1 cellular context compared by ENCODE assay signal in the genomic region with DNA sequence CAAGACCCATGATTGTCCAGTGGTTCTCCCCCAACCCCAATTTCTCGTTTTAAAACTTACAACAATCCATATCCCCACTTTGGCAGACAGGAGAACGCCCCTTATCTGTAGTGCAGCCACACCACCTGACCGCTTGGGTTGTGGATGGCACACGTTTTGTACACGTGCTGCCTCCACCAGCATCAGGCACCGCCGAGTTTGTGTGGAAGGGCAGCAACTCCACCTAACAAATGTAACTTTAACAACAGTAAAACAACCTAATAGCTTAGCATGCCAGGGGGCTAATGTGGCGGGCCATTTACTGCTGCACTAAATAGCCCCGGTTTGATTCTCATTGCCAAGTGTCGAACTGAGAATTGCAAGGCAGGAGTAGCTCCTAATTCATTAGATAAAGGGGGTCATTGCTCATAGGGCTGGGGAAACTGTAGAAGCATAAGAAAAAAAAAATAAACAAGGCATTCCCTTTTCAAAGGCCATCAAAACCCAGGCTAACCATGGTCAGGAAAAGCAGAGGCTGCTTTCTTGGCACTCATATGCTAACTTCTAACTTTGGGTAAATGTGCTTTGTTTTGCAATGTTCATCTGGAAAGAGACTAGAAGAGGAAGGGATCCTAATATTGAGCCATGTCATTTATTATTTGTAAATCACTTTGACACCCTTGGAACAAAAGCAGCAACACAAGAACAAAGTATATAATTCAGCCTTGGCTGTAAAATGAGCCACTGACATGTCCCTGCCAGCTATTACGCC.
TF ChIP-seq lines count a peak whose summit lies in the region.

No MANE protein-coding gene starts in this region.

TF ChIP-seq in endothelial cell of umbilical vein, 7 proteins besides CTCF, POLR2A, EP300 and RAD21:
- TF ChIP-seq GATA2 (IDR thresholded peaks at IDR 0.05; ENCODE audit: insufficient read depth, insufficient read length, low read depth, low read length) (no peak), EZH2 (IDR thresholded peaks at IDR 0.05; ENCODE audit: borderline replicate concordance, low read depth, low read length, severe bottlenecking) (no peak), FOS (IDR thresholded peaks at IDR 0.05; ENCODE audit: borderline replicate concordance, insufficient read depth, low read length) (no peak), POLR2AphosphoS5 (IDR thresholded peaks at IDR 0.05; ENCODE audit: insufficient read depth, low read depth, low read length) (no peak), MYC (IDR thresholded peaks at IDR 0.05; ENCODE audit: low read depth, low read length) (no peak), JUN (IDR thresholded peaks at IDR 0.05; ENCODE audit: borderline replicate concordance, insufficient read depth, insufficient read length, low read depth) (no peak)
- TF ChIP-seq, protein P1, sequence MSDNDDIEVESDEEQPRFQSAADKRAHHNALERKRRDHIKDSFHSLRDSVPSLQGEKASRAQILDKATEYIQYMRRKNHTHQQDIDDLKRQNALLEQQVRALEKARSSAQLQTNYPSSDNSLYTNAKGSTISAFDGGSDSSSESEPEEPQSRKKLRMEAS (IDR thresholded peaks at IDR 0.05; ENCODE audit: insufficient read depth, insufficient read length) = no peak
